In the genomic region with DNA sequence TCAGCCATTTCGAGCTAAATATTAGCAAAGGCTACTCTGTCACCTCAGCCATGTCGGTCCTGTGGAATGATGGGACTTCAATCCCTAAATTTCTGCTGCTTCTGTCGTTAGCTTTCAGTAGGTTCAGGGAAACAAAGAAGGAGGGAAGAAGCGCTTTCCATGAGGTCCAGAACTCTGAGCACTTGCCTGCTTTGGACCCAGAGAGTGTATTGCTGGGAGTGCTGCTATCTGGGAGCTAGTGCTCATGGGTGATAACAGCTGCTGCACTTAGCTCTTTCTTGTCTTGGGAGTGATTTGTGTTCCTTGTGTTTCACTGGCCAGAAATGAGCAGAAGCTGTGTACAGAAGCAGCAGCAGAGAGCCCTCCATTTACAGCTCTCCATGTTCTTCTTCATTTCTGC, we compare ENCODE assay signal across 18 cellular contexts.
A peak's percentile ranks its signal among the peaks of the same experiment; 100 is the strongest.
DNase-seq lines count a peak whose midpoint lies in the region; ATAC-seq and TF ChIP-seq lines count a peak whose summit lies in the region.
"Had no signal": no experiment of that assay in that cellular context is flagged by ENCODE, and none has a peak within 500 bp of the region (broad histone marks: within the 10 kb centered on the region; RNA-seq: fewer than 3 reads in every experiment).

No MANE protein-coding gene starts in this region.

- H3K9me3 ChIP-seq in cardiac muscle cell (ENCODE audit: low read depth) = no peaks in the 10 kb centered on the region
- H3K9me3 ChIP-seq: Peyer's patch had no signal

- peaks cover 19% of the 10 kb centered on the region for H3K4me1 Mint-ChIP-seq in progenitor cell of endocrine pancreas (ENCODE audit: low read depth)

- ATAC-seq in Right ventricle myocardium superior (ENCODE audit: poor library complexity) (no peak), left lobe of liver (peak; percentile 29), HG03442 (IDR thresholded peaks at IDR 0.05; ENCODE audit: unreplicated experiment) (no peak), SK-N-SH treated with all-trans-retinoic acid at 6 μM for 48 hours (no peak), GM18909 (IDR thresholded peaks at IDR 0.05; ENCODE audit: poor library complexity, unreplicated experiment) (no peak)

- no peaks in the 10 kb centered on the region for H3K9me3 Mint-ChIP-seq in progenitor cell of endocrine pancreas (ENCODE audit: low read depth)

- no peaks in the 10 kb centered on the region for H3K27me3 ChIP-seq in cardiac muscle cell
- H3K27me3 ChIP-seq: Peyer's patch had no signal

- no peak for TF ChIP-seq CTCF in cardiac muscle cell (IDR thresholded peaks at IDR 0.05; ENCODE audit: low read depth, low read length)
- TF ChIP-seq CTCF in progenitor cell of endocrine pancreas (IDR thresholded peaks at IDR 0.05; ENCODE audit: unreplicated experiment) = no peak

- no peak overlapping the region for H3K27ac ChIP-seq in cardiac muscle cell
- H3K27ac ChIP-seq: KMS-11, Peyer's patch had no signal

- H3K27ac Mint-ChIP-seq in progenitor cell of endocrine pancreas = peak overlapping the region; percentile 62
- H3K27ac Mint-ChIP-seq: CD4-positive, alpha-beta memory T cell had no signal

- H3K4me3 Mint-ChIP-seq in progenitor cell of endocrine pancreas (ENCODE audit: low read depth) = peak overlapping the region; percentile 4
- H3K4me3 Mint-ChIP-seq: CD4-positive, alpha-beta memory T cell had no signal

- peaks cover 11% of the 10 kb centered on the region for H3K4me1 ChIP-seq in cardiac muscle cell (ENCODE audit: low read depth)
- H3K4me1 ChIP-seq: Peyer's patch had no signal

- no peak overlapping the region for H3K4me3 ChIP-seq in cardiac muscle cell
- H3K4me3 ChIP-seq: Peyer's patch had no signal

- no peaks in the 10 kb centered on the region for H3K27me3 Mint-ChIP-seq in progenitor cell of endocrine pancreas

- H3K36me3 Mint-ChIP-seq in progenitor cell of endocrine pancreas (ENCODE audit: insufficient read depth) = no peaks in the 10 kb centered on the region

- no peaks in the 10 kb centered on the region for H3K36me3 ChIP-seq in cardiac muscle cell
- H3K36me3 ChIP-seq: Peyer's patch had no signal

- intact Hi-C loops in Right ventricle myocardium superior (cut with DNase I) = no loop called here

- DNase-seq in cardiac muscle cell (ENCODE audit: low read depth in 1 of 2, low spot score in 1 of 2) = peak; percentile 2 to 37
- no peak for DNase-seq in Right ventricle myocardium superior
- DNase-seq in OCI-M1 (lab: John Stamatoyannopoulos, UW) = peak; percentile 17
- DNase-seq in left lobe of liver (ENCODE audit: low spot score) = no peak
- no peak for DNase-seq in progenitor cell of endocrine pancreas (ENCODE audit: low spot score, unreplicated experiment)
- DNase-seq: CD4-positive, alpha-beta memory T cell; DMS79; GOT3; NCI-H1048; NCI-H1436 treated with DMSO at 0.1 percent for 48 hours; NCI-H2029 treated with DMSO at 0.1 percent for 48 hours; NCI-H510A treated with DMSO at 0.1 percent for 48 hours; Peyer's patch; SHP77 had no signal

TF ChIP-seq in SK-N-SH treated with all-trans-retinoic acid at 6 μM for 48 hours, 23 proteins besides CTCF, POLR2A, EP300 and RAD21:
- TF ChIP-seq PPARA (CRISPR knock-in tag; IDR thresholded peaks at IDR 0.05; ENCODE audit: borderline replicate concordance) = no peak
- no peak for TF ChIP-seq ESRRG (CRISPR knock-in tag; IDR thresholded peaks at IDR 0.05)
- no peak for TF ChIP-seq ZC3H10 (CRISPR knock-in tag; IDR thresholded peaks at IDR 0.05)
- TF ChIP-seq SNAI2 (CRISPR knock-in tag; IDR thresholded peaks at IDR 0.05) = no peak
- TF ChIP-seq BACH2 (CRISPR knock-in tag; IDR thresholded peaks at IDR 0.05; ENCODE audit: borderline replicate concordance) = no peak
- no peak for TF ChIP-seq ZFP30 (CRISPR knock-in tag; IDR thresholded peaks at IDR 0.05)
- TF ChIP-seq CREB5 (CRISPR knock-in tag; IDR thresholded peaks at IDR 0.05; ENCODE audit: low read depth) = no peak
- TF ChIP-seq ZNF565 (CRISPR knock-in tag; conservative IDR thresholded peaks at IDR 0.05; ENCODE audit: low read depth) = no peak
- no peak for TF ChIP-seq OSR1 (CRISPR knock-in tag; IDR thresholded peaks at IDR 0.05)
- no peak for TF ChIP-seq ZNF8 (CRISPR knock-in tag; IDR thresholded peaks at IDR 0.05)
- no peak for TF ChIP-seq ZFP3 (CRISPR knock-in tag; IDR thresholded peaks at IDR 0.05)
- TF ChIP-seq GLIS3 (CRISPR knock-in tag; IDR thresholded peaks at IDR 0.05) = no peak
- TF ChIP-seq TSHZ2 (CRISPR knock-in tag; IDR thresholded peaks at IDR 0.05) = no peak
- no peak for TF ChIP-seq POU6F1 (CRISPR knock-in tag; IDR thresholded peaks at IDR 0.05; ENCODE audit: borderline replicate concordance, low read depth)
- no peak for TF ChIP-seq TCF4 (CRISPR knock-in tag; IDR thresholded peaks at IDR 0.05; ENCODE audit: borderline replicate concordance)
- no peak for TF ChIP-seq ZNF70 (CRISPR knock-in tag; IDR thresholded peaks at IDR 0.05)
- TF ChIP-seq, protein P1, sequence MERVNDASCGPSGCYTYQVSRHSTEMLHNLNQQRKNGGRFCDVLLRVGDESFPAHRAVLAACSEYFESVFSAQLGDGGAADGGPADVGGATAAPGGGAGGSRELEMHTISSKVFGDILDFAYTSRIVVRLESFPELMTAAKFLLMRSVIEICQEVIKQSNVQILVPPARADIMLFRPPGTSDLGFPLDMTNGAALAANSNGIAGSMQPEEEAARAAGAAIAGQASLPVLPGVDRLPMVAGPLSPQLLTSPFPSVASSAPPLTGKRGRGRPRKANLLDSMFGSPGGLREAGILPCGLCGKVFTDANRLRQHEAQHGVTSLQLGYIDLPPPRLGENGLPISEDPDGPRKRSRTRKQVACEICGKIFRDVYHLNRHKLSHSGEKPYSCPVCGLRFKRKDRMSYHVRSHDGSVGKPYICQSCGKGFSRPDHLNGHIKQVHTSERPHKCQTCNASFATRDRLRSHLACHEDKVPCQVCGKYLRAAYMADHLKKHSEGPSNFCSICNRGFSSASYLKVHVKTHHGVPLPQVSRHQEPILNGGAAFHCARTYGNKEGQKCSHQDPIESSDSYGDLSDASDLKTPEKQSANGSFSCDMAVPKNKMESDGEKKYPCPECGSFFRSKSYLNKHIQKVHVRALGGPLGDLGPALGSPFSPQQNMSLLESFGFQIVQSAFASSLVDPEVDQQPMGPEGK (CRISPR knock-in tag; IDR thresholded peaks at IDR 0.05; ENCODE audit: borderline replicate concordance) = no peak
- TF ChIP-seq CSDC2 (CRISPR knock-in tag; IDR thresholded peaks at IDR 0.05) = no peak
- no peak for TF ChIP-seq RARB (CRISPR knock-in tag; IDR thresholded peaks at IDR 0.05)

Comparison
In these comparisons a context has a peak if more than half of its experiments do, and no peak if none do; other contexts are left out.
1. DNase-seq: peak in cardiac muscle cell (2 of 2) and OCI-M1 (single experiment); none in Right ventricle myocardium superior (single experiment), left lobe of liver (single experiment) and progenitor cell of endocrine pancreas (single experiment).